In genomic region chr5:56587381-56588124, GRCh38 we compare ENCODE assay signal across 20 cellular contexts.
DNase-seq lines count a peak whose midpoint lies in the region; ATAC-seq and TF ChIP-seq lines count a peak whose summit lies in the region.
"Had no signal": no experiment of that assay in that cellular context is flagged by ENCODE, and none has a peak within 500 bp of the region (broad histone marks: within the 10 kb centered on the region; RNA-seq: fewer than 3 reads in every experiment).

No MANE protein-coding gene starts in this region.

- DNase-seq in activated CD8-positive, alpha-beta memory T cell treated with anti-CD3 and anti-CD28 coated beads, Interleukin-2, amount 10 ng/mL, durations not matched to agents 7 days and 5 days: no peak
- DNase-seq in activated CD8-positive, alpha-beta memory T cell treated with anti-CD3 and anti-CD28 coated beads, Interleukin-2, amount 50 U/mL, for 4 hours: no peak
- no peak for DNase-seq in CD8-positive, alpha-beta T cell
- no peak for DNase-seq in activated CD8-positive, alpha-beta T cell treated with anti-CD3 and anti-CD28 coated beads for 36 hours
- no peak for DNase-seq in nephron progenitor cell
- DNase-seq in Ammon's horn (ENCODE audit: low spot score): no peak
- DNase-seq in activated gamma-delta T cell treated with Interleukin-2 at 50 U/mL for 16 hours: no peak
- no peak for DNase-seq in NCI-H524 (lab: John Stamatoyannopoulos, UW)
- DNase-seq: activated gamma-delta T cell; GDM1; GOT3; Kasumi-1; NCI-H1417; NCI-H2171; NK-92 treated with Interleukin-12 subunit alpha and Interleukin-12 subunit beta, amount 100 ng/mL, for 24 hours; Right ventricle myocardium superior; T-helper 9 cell had no signal

- H3K4me1 ChIP-seq in CD8-positive, alpha-beta T cell (ENCODE audit: insufficient read depth, low read length): peaks cover 34% of the 10 kb centered on the region

- no peaks in the 10 kb centered on the region for H3K9me3 Mint-ChIP-seq in activated CD8-positive, alpha-beta memory T cell treated with anti-CD3 and anti-CD28 coated beads, Interleukin-2, amount 10 ng/mL, durations not matched to agents 7 days and 5 days (ENCODE audit: low read depth)
- H3K9me3 Mint-ChIP-seq in CD8-positive, alpha-beta T cell: no peaks in the 10 kb centered on the region
- H3K9me3 Mint-ChIP-seq in activated CD8-positive, alpha-beta T cell treated with anti-CD3 and anti-CD28 coated beads for 36 hours: no peaks in the 10 kb centered on the region
- peaks cover 4% of the 10 kb centered on the region for H3K9me3 Mint-ChIP-seq in nephron progenitor cell

- TF ChIP-seq CTCF in CD8-positive, alpha-beta T cell (IDR thresholded peaks at IDR 0.05): no peak
- no peak for TF ChIP-seq CTCF in activated CD8-positive, alpha-beta T cell treated with anti-CD3 and anti-CD28 coated beads for 36 hours (IDR thresholded peaks at IDR 0.05)
- TF ChIP-seq CTCF in nephron progenitor cell (IDR thresholded peaks at IDR 0.05): no peak

- H3K4me1 Mint-ChIP-seq in activated CD8-positive, alpha-beta memory T cell treated with anti-CD3 and anti-CD28 coated beads, Interleukin-2, amount 10 ng/mL, durations not matched to agents 7 days and 5 days: peaks cover 23% of the 10 kb centered on the region
- peaks cover 42% of the 10 kb centered on the region for H3K4me1 Mint-ChIP-seq in CD8-positive, alpha-beta T cell (ENCODE audit: low read depth)
- peaks cover 32% of the 10 kb centered on the region for H3K4me1 Mint-ChIP-seq in activated CD8-positive, alpha-beta T cell treated with anti-CD3 and anti-CD28 coated beads for 36 hours (ENCODE audit: low read depth)
- H3K4me1 Mint-ChIP-seq in nephron progenitor cell: peaks cover 46% of the 10 kb centered on the region

- no peaks in the 10 kb centered on the region for H3K27me3 ChIP-seq in CD8-positive, alpha-beta T cell (ENCODE audit: insufficient read depth, low read length)
- H3K27me3 ChIP-seq: vagina had no signal

- H3K36me3 Mint-ChIP-seq in activated CD8-positive, alpha-beta memory T cell treated with anti-CD3 and anti-CD28 coated beads, Interleukin-2, amount 10 ng/mL, durations not matched to agents 7 days and 5 days: no peaks in the 10 kb centered on the region
- no peaks in the 10 kb centered on the region for H3K36me3 Mint-ChIP-seq in CD8-positive, alpha-beta T cell
- no peaks in the 10 kb centered on the region for H3K36me3 Mint-ChIP-seq in activated CD8-positive, alpha-beta T cell treated with anti-CD3 and anti-CD28 coated beads for 36 hours (ENCODE audit: low read depth)
- no peaks in the 10 kb centered on the region for H3K36me3 Mint-ChIP-seq in nephron progenitor cell (ENCODE audit: low read depth)
- H3K36me3 Mint-ChIP-seq: brain had no signal

- no peak overlapping the region for H3K27ac ChIP-seq in CD8-positive, alpha-beta T cell (ENCODE audit: low read depth, low read length)

- H3K9me3 ChIP-seq in CD8-positive, alpha-beta T cell (ENCODE audit: low read length): no peaks in the 10 kb centered on the region
- H3K9me3 ChIP-seq: vagina had no signal

- H3K4me3 ChIP-seq in CD8-positive, alpha-beta T cell (ENCODE audit: low read depth, low read length): no peak overlapping the region
- H3K4me3 ChIP-seq: lung, vagina had no signal

- CTCF ChIA-PET in activated CD8-positive, alpha-beta memory T cell treated with anti-CD3 and anti-CD28 coated beads, Interleukin-2, amount 10 ng/mL, durations not matched to agents 7 days and 5 days (lab: Charles Lee): no interaction called here
- CTCF ChIA-PET in CD8-positive, alpha-beta T cell (lab: Charles Lee): interaction anchor here (0.9 kb wide), 1 partner anchor 18 kb away, joined by 3 read pairs; no protein-coding TSS in a partner anchor
- CTCF ChIA-PET in activated CD8-positive, alpha-beta T cell treated with anti-CD3 and anti-CD28 coated beads for 36 hours (lab: Charles Lee): interaction anchor here (1.7 kb wide), 1 partner anchor 89 kb away, joined by 3 read pairs; no protein-coding TSS in a partner anchor

- POLR2A ChIA-PET in CD8-positive, alpha-beta T cell (lab: Charles Lee): no interaction called here
- POLR2A ChIA-PET in activated CD8-positive, alpha-beta T cell treated with anti-CD3 and anti-CD28 coated beads for 36 hours (lab: Charles Lee): interaction anchor here (0.9 kb wide), 1 partner anchor 601 kb away, joined by 3 read pairs; no protein-coding TSS in a partner anchor

- no peak overlapping the region for H3K4me3 Mint-ChIP-seq in activated CD8-positive, alpha-beta memory T cell treated with anti-CD3 and anti-CD28 coated beads, Interleukin-2, amount 10 ng/mL, durations not matched to agents 7 days and 5 days
- peak overlapping the region; percentile 27 for H3K4me3 Mint-ChIP-seq in CD8-positive, alpha-beta T cell
- no peak overlapping the region for H3K4me3 Mint-ChIP-seq in activated CD8-positive, alpha-beta T cell treated with anti-CD3 and anti-CD28 coated beads for 36 hours
- no peak overlapping the region for H3K4me3 Mint-ChIP-seq in nephron progenitor cell
- H3K4me3 Mint-ChIP-seq: brain had no signal

- H3K27me3 Mint-ChIP-seq in activated CD8-positive, alpha-beta memory T cell treated with anti-CD3 and anti-CD28 coated beads, Interleukin-2, amount 10 ng/mL, durations not matched to agents 7 days and 5 days: peaks cover 15% of the 10 kb centered on the region
- no peaks in the 10 kb centered on the region for H3K27me3 Mint-ChIP-seq in CD8-positive, alpha-beta T cell (ENCODE audit: low read depth)
- peaks cover 2% of the 10 kb centered on the region for H3K27me3 Mint-ChIP-seq in activated CD8-positive, alpha-beta T cell treated with anti-CD3 and anti-CD28 coated beads for 36 hours
- H3K27me3 Mint-ChIP-seq in nephron progenitor cell (ENCODE audit: low read depth, poor library complexity): peaks cover 2% of the 10 kb centered on the region

- H3K27ac Mint-ChIP-seq in activated CD8-positive, alpha-beta memory T cell treated with anti-CD3 and anti-CD28 coated beads, Interleukin-2, amount 10 ng/mL, durations not matched to agents 7 days and 5 days: peak overlapping the region; percentile 5
- H3K27ac Mint-ChIP-seq in CD8-positive, alpha-beta T cell: peak overlapping the region; percentile 85
- peak overlapping the region; percentile 10 for H3K27ac Mint-ChIP-seq in activated CD8-positive, alpha-beta T cell treated with anti-CD3 and anti-CD28 coated beads for 36 hours
- peak overlapping the region; percentile 10 for H3K27ac Mint-ChIP-seq in nephron progenitor cell

- no peaks in the 10 kb centered on the region for H3K36me3 ChIP-seq in CD8-positive, alpha-beta T cell (ENCODE audit: insufficient read depth, low read length)
- H3K36me3 ChIP-seq: vagina had no signal

- intact Hi-C loops in CD8-positive, alpha-beta T cell (cut with DNase I, micrococcal nuclease): no loop called here
- intact Hi-C loops in activated CD8-positive, alpha-beta T cell treated with anti-CD3 and anti-CD28 coated beads for 36 hours (cut with micrococcal nuclease): no loop called here

- ATAC-seq in activated CD8-positive, alpha-beta memory T cell treated with anti-CD3 and anti-CD28 coated beads, Interleukin-2, amount 10 ng/mL, durations not matched to agents 7 days and 5 days: no peak
- ATAC-seq in CD8-positive, alpha-beta T cell: peak; percentile 10
- no peak for ATAC-seq in activated CD8-positive, alpha-beta T cell treated with anti-CD3 and anti-CD28 coated beads for 36 hours

Comparison
In these comparisons a context has a peak if more than half of its experiments do, and no peak if none do; other contexts are left out.
1. H3K27ac Mint-ChIP-seq: peak in every context shown above with its lines; median percentile 85 in CD8-positive, alpha-beta T cell; 10 in activated CD8-positive, alpha-beta T cell treated with anti-CD3 and anti-CD28 coated beads for 36 hours; 10 in nephron progenitor cell; 5 in activated CD8-positive, alpha-beta memory T cell treated with anti-CD3 and anti-CD28 coated beads, Interleukin-2, amount 10 ng/mL, durations not matched to agents 7 days and 5 days.